In the genomic region with DNA sequence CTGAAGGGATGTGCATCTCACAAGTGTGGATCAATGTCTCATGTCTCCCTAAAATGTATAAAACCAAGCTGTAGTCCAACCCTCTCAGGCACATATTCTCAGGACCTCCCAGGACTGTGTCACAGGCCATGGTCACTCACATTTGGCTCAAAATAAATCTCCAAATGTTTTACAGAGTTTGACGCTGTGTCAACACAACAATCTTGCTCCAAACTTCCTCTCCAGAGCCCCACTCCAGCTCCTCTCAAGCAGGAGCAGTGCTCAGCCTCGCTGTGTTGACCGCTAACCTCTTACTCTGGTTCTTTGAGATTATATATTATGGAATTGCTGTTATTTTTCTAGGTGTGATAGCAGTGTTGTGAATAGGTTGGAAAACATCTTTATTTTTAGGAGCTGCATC, we compare ENCODE assay signal across 17 cellular contexts. TPM values are rescaled to one million over a fixed set of nuclear protein-coding genes. Genes with fewer than 3 reads are reported as not detected.
DNase-seq lines count a peak whose midpoint lies in the region; ATAC-seq and TF ChIP-seq lines count a peak whose summit lies in the region.
"Had no signal": no experiment of that assay in that cellular context is flagged by ENCODE, and none has a peak within 500 bp of the region (broad histone marks: within the 10 kb centered on the region; RNA-seq: fewer than 3 reads in every experiment).

No MANE protein-coding gene starts in this region.

- H3K9me3 ChIP-seq in heart right ventricle, result no peaks in the 10 kb centered on the region
- H3K9me3 ChIP-seq in heart left ventricle, result no peaks in the 10 kb centered on the region
- H3K9me3 ChIP-seq in PC-3 (ENCODE audit: low read length), result no peaks in the 10 kb centered on the region
- H3K9me3 ChIP-seq: SJCRH30 had no signal

- WGBS in heart right ventricle, 2 donors, result 64 to 76% methylated on average over 3 of the region's 3 CpGs
- 61 to 75% (median 67%) methylated on average over 3 of the region's 3 CpGs for WGBS in heart left ventricle, 4 donors

- TF ChIP-seq CTCF in heart right ventricle (IDR thresholded peaks at IDR 0.05) (no peak), heart left ventricle (IDR thresholded peaks at IDR 0.05) (no peak), progenitor cell of endocrine pancreas (IDR thresholded peaks at IDR 0.05; ENCODE audit: unreplicated experiment) (no peak), PC-3 (conservative IDR thresholded peaks at IDR 0.05; ENCODE audit: low read depth, low read length) (no peak)

- no peaks in the 10 kb centered on the region for H3K36me3 Mint-ChIP-seq in progenitor cell of endocrine pancreas (ENCODE audit: insufficient read depth)
- no peaks in the 10 kb centered on the region for H3K36me3 Mint-ChIP-seq in activated naive CD8-positive, alpha-beta T cell treated with anti-CD3 and anti-CD28 coated beads, Interleukin-2, amount 50 U/mL, for 24 hours (ENCODE audit: low read depth)

- H3K9ac ChIP-seq in PC-3 (ENCODE audit: low read length), result no peak overlapping the region

- H3K27ac ChIP-seq in heart right ventricle (no peak overlapping the region), heart left ventricle (no peak overlapping the region), PC-3 (ENCODE audit: low read length) (no peak overlapping the region)
- H3K27ac ChIP-seq: C4-2B, SJCRH30 had no signal

- no peaks in the 10 kb centered on the region for H3F3A ChIP-seq in PC-3 (ENCODE audit: low read length, unreplicated experiment)

- no peak overlapping the region for H3K4me3 ChIP-seq in heart right ventricle
- no peak overlapping the region for H3K4me3 ChIP-seq in heart left ventricle
- H3K4me3 ChIP-seq in PC-3 (ENCODE audit: low read length), result no peak overlapping the region
- H3K4me3 ChIP-seq: SJCRH30 had no signal

- H3K4me2 ChIP-seq in PC-3 (ENCODE audit: low read length), result no peak overlapping the region

- POLR2A ChIA-PET in PC-3 (lab: Charles Lee; ENCODE audit: unreplicated experiment), result no interaction called here

- H3K9me3 Mint-ChIP-seq in progenitor cell of endocrine pancreas (ENCODE audit: low read depth), result no peaks in the 10 kb centered on the region
- H3K9me3 Mint-ChIP-seq in activated naive CD8-positive, alpha-beta T cell treated with anti-CD3 and anti-CD28 coated beads, Interleukin-2, amount 50 U/mL, for 24 hours, result no peaks in the 10 kb centered on the region

- H4K20me1 ChIP-seq in PC-3 (ENCODE audit: low read length), result no peaks in the 10 kb centered on the region

- peaks cover 0 to 4% (median 0%) of the 10 kb centered on the region in 9 donors for H3K4me1 ChIP-seq in heart right ventricle
- H3K4me1 ChIP-seq in heart left ventricle, result peaks cover 0 to 7% (median 0%) of the 10 kb centered on the region in 12 donors
- no peaks in the 10 kb centered on the region for H3K4me1 ChIP-seq in PC-3 (ENCODE audit: insufficient read depth, low read length)

- no peaks in the 10 kb centered on the region for H3K79me2 ChIP-seq in PC-3 (ENCODE audit: low read length)

- DNase-seq in heart right ventricle, result no peak
- DNase-seq in heart left ventricle, result no peak
- peak; percentile 21 for DNase-seq in islet precursor cell
- DNase-seq in progenitor cell of endocrine pancreas (ENCODE audit: low spot score, unreplicated experiment), result no peak
- DNase-seq in NCI-H146 (lab: John Stamatoyannopoulos, UW), result no peak
- DNase-seq in PC-3, result no peak
- no peak for DNase-seq in activated naive CD8-positive, alpha-beta T cell treated with anti-CD3 and anti-CD28 coated beads, Interleukin-2, amount 50 U/mL, for 24 hours
- DNase-seq: GDM1, Kasumi-1, NCI-H1417, NCI-H187, NCI-H446, NCI-H526, SJCRH30 had no signal

- H3K9me2 ChIP-seq in PC-3 (replicated peaks; ENCODE audit: low read length), result no peaks in the 10 kb centered on the region

- H3K4me3 Mint-ChIP-seq in progenitor cell of endocrine pancreas (ENCODE audit: low read depth), result no peak overlapping the region
- H3K4me3 Mint-ChIP-seq in activated naive CD8-positive, alpha-beta T cell treated with anti-CD3 and anti-CD28 coated beads, Interleukin-2, amount 50 U/mL, for 24 hours, result no peak overlapping the region

- H2AFZ ChIP-seq in PC-3 (ENCODE audit: low read length), result no peak overlapping the region

- peaks cover 39% of the 10 kb centered on the region for H3K4me1 Mint-ChIP-seq in progenitor cell of endocrine pancreas (ENCODE audit: low read depth)
- peaks cover 5% of the 10 kb centered on the region for H3K4me1 Mint-ChIP-seq in activated naive CD8-positive, alpha-beta T cell treated with anti-CD3 and anti-CD28 coated beads, Interleukin-2, amount 50 U/mL, for 24 hours

- intact Hi-C loops in heart right ventricle (cut with DNase I), result no loop called here
- intact Hi-C loops in heart left ventricle (cut with DNase I), result no loop called here
- intact Hi-C loops in PC-3 (cut with micrococcal nuclease), result no loop called here

- H3K27ac Mint-ChIP-seq in progenitor cell of endocrine pancreas, result peak overlapping the region; percentile 5
- H3K27ac Mint-ChIP-seq in activated naive CD8-positive, alpha-beta T cell treated with anti-CD3 and anti-CD28 coated beads, Interleukin-2, amount 50 U/mL, for 24 hours, result no peak overlapping the region

- H3K27me3 ChIP-seq in heart right ventricle (peaks cover 0 to 9% (median 4%) of the 10 kb centered on the region in 7 donors), heart left ventricle (no peaks in the 10 kb centered on the region), PC-3 (ENCODE audit: low read length) (no peaks in the 10 kb centered on the region)
- H3K27me3 ChIP-seq: SJCRH30 had no signal

- H3K27me3 Mint-ChIP-seq in progenitor cell of endocrine pancreas, result peaks cover 16% of the 10 kb centered on the region
- H3K27me3 Mint-ChIP-seq in activated naive CD8-positive, alpha-beta T cell treated with anti-CD3 and anti-CD28 coated beads, Interleukin-2, amount 50 U/mL, for 24 hours, result no peaks in the 10 kb centered on the region

- no peak for TF ChIP-seq POLR2A in heart left ventricle (IDR thresholded peaks at IDR 0.05)

- CTCF ChIA-PET in PC-3 (lab: Charles Lee), result no interaction called here

- BruUV-seq in PC-3 (replicated peaks; lab: Mats Ljungman, UMichigan), result no TSS peak

- peak in 5 of 8 donors; percentile 11 to 71 (median 53) for ATAC-seq in heart right ventricle
- no peak for ATAC-seq in heart left ventricle
- ATAC-seq in PC-3, result no peak
- ATAC-seq in activated naive CD8-positive, alpha-beta T cell treated with anti-CD3 and anti-CD28 coated beads, Interleukin-2, amount 50 U/mL, for 24 hours, result no peak

- H3K36me3 ChIP-seq in heart right ventricle (no peaks in the 10 kb centered on the region), heart left ventricle (no peaks in the 10 kb centered on the region), PC-3 (ENCODE audit: low read depth, low read length) (no peaks in the 10 kb centered on the region)
- H3K36me3 ChIP-seq: SJCRH30 had no signal

RNA-seq across cellular contexts. Expression of a gene that starts 56.2 kb away (rescaled TPM):
- under 1 TPM in 4 of 10 donors, not detected in 6; 0.10 to 0.20 (median 0.13) TPM for total RNA-seq in heart right ventricle
- polyA plus RNA-seq in heart right ventricle, result under 1 TPM; 0.07 to 0.15 TPM
- total RNA-seq in heart left ventricle, result under 1 TPM in 2 of 9 donors, not detected in 7; 0.12 to 0.44 TPM
- polyA plus RNA-seq in heart left ventricle, result under 1 TPM in 1 of 2 donors, not detected in 1; 0.06 TPM
- total RNA-seq in progenitor cell of endocrine pancreas, result 8.0 and 8.6 TPM in 2 replicates
- total RNA-seq in PC-3 (2014; rRNA removed), result 0.36 and 1.2 TPM in 2 replicates
- total RNA-seq: MCF 10A, OCI-LY7 had no signal

RNA-seq across cellular contexts. Expression of a gene that starts 57.0 kb away (rescaled TPM):
- total RNA-seq in heart right ventricle, result 10 to 100 TPM; 11.9 to 21.7 (median 16.5) TPM
- 10 to 100 TPM in 1 of 2 donors, 1 to 10 TPM in 1; 8.4 to 10.9 TPM for polyA plus RNA-seq in heart right ventricle
- total RNA-seq in heart left ventricle, result 10 to 100 TPM; 10.9 to 22.2 (median 16.8) TPM
- 1 to 10 TPM; 4.3 to 9.6 TPM for polyA plus RNA-seq in heart left ventricle
- 65.5 and 66.0 TPM in 2 replicates for total RNA-seq in progenitor cell of endocrine pancreas
- 58.9 and 77.5 TPM in 2 replicates for total RNA-seq in PC-3 (2014; rRNA removed)

Comparison
In these comparisons a context has a peak if more than half of its experiments do, and no peak if none do; other contexts are left out.
1. ATAC-seq: peak in heart right ventricle (5 of 8); none in heart left ventricle (0 of 4), PC-3 (single experiment) and activated naive CD8-positive, alpha-beta T cell treated with anti-CD3 and anti-CD28 coated beads, Interleukin-2, amount 50 U/mL, for 24 hours (single experiment).